Comparison of ENCODE assay signal across 29 cellular contexts in the genomic region with DNA sequence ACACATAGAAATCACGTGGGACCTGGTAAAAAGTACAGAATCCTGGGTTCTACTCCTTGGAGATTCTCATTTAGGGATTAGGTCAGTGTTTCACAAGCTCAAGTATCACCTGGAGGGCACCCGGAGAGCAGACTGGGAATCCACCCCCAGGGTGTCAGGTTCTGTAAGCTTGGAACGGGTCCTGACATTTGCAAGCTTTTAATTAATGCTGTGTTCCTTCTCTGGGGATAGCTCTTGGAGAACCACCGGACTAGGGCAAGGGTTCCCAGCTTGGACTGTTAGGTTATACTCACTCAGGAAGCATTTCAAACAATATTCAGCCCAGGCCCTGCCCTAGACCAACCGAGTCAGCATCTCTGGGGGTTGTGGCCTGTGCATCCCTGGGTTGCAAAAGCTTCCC.
"Had no signal": no experiment of that assay in that cellular context is flagged by ENCODE, and none has a peak within 500 bp of the region (broad histone marks: within the 10 kb centered on the region; RNA-seq: fewer than 3 reads in every experiment).

No MANE protein-coding gene starts in this region.

- H3K4me3 ChIP-seq: gastroesophageal sphincter, heart left ventricle, hepatocyte, left lung, ovary, right lobe of liver, stomach, testis, tibial artery, upper lobe of left lung had no signal

- H3K4me1 Mint-ChIP-seq: naive thymus-derived CD8-positive, alpha-beta T cell had no signal

- H3K9me3 ChIP-seq: gastroesophageal sphincter, heart left ventricle, left lung, ovary, right lobe of liver, stomach, testis, tibial artery, upper lobe of left lung had no signal

- H3K27ac Mint-ChIP-seq: dendritic cell treated with granulocyte-macrophage colony-stimulating factor and Interleukin-4, amounts not matched to agents 40 ng/mL and 50 ng/mL, for 4 days; endodermal cell; mesothelial cell of epicardium; naive thymus-derived CD8-positive, alpha-beta T cell; nephron progenitor cell; stimulated activated effector memory CD8-positive, alpha-beta T cell treated with anti-CD3 and anti-CD28 coated beads, Interleukin-12 subunit alpha, Interleukin-12 subunit beta, amount 100 ng/mL, for 72 hours had no signal

- H3K36me3 ChIP-seq: ovary had no signal

- H3K27ac ChIP-seq: epithelial cell of prostate, foreskin keratinocyte, gastroesophageal sphincter, heart left ventricle, hepatocyte, left lung, ovary, right lobe of liver, stomach, testis, tibial artery, upper lobe of left lung had no signal

- H3K4me3 Mint-ChIP-seq: dendritic cell treated with granulocyte-macrophage colony-stimulating factor and Interleukin-4, amounts not matched to agents 40 ng/mL and 50 ng/mL, for 4 days; endodermal cell; mesothelial cell of epicardium; naive thymus-derived CD8-positive, alpha-beta T cell; nephron progenitor cell; stimulated activated effector memory CD8-positive, alpha-beta T cell treated with anti-CD3 and anti-CD28 coated beads, Interleukin-12 subunit alpha, Interleukin-12 subunit beta, amount 100 ng/mL, for 72 hours had no signal

- H3K9me3 Mint-ChIP-seq: dendritic cell treated with granulocyte-macrophage colony-stimulating factor and Interleukin-4, amounts not matched to agents 40 ng/mL and 50 ng/mL, for 4 days; endodermal cell; naive thymus-derived CD8-positive, alpha-beta T cell; stimulated activated effector memory CD8-positive, alpha-beta T cell treated with anti-CD3 and anti-CD28 coated beads, Interleukin-12 subunit alpha, Interleukin-12 subunit beta, amount 100 ng/mL, for 72 hours had no signal

- H3K27me3 ChIP-seq: foreskin keratinocyte, gastroesophageal sphincter, heart left ventricle, hepatocyte, left lung, ovary, right lobe of liver, stomach, testis, tibial artery, upper lobe of left lung had no signal

- ATAC-seq: esophagus mucosa; gastroesophageal sphincter; heart left ventricle; left lung; naive thymus-derived CD8-positive, alpha-beta T cell; right lobe of liver; stimulated activated effector memory CD8-positive, alpha-beta T cell treated with anti-CD3 and anti-CD28 coated beads, Interleukin-12 subunit alpha, Interleukin-12 subunit beta, amount 100 ng/mL, for 72 hours had no signal

- DNase-seq: effector CD8-positive, alpha-beta T cell; endodermal cell; foreskin keratinocyte; heart left ventricle; left cardiac atrium; left lung; mesenchymal stem cell; naive thymus-derived CD8-positive, alpha-beta T cell; nephron progenitor cell; nucleus accumbens; ovary; posterior cingulate gyrus; retina; right lobe of liver; stimulated activated CD4-positive, alpha-beta T cell treated with anti-CD3 and anti-CD28 coated beads, Interleukin-2, amount 100 ng/mL, for 24 hours; stimulated activated CD4-positive, alpha-beta T cell treated with anti-CD3 and anti-CD28 coated beads, Interleukin-4, amount 100 ng/mL, for 24 hours; stimulated activated naive CD4-positive, alpha-beta T cell treated with Interleukin-2 at 50 U/mL for 16 hours; stomach; substantia nigra; testis; tibial artery; upper lobe of left lung had no signal

- H3K36me3 Mint-ChIP-seq: stimulated activated effector memory CD8-positive, alpha-beta T cell treated with anti-CD3 and anti-CD28 coated beads, Interleukin-12 subunit alpha, Interleukin-12 subunit beta, amount 100 ng/mL, for 72 hours had no signal

- H3K4me1 ChIP-seq: foreskin keratinocyte, left lung, right lobe of liver, testis, upper lobe of left lung had no signal
